Comparison of ENCODE assay signal across 1 cellular context in genomic region chr16:2107121-2107790, GRCh38.
A peak's percentile ranks its signal among the peaks of the same experiment; 100 is the strongest.
TF ChIP-seq lines count a peak whose summit lies in the region.

No MANE protein-coding gene starts in this region.

TF ChIP-seq in IMR-90, 13 proteins besides CTCF, POLR2A, EP300 and RAD21:
- peak; percentile 54; the same call in 1 of the 2 replicates for TF ChIP-seq FOS (IDR thresholded peaks at IDR 0.05; ENCODE audit: low read depth, low read length)
